ENCODE assay signal across 8 cellular contexts in genomic region chr11:116927163-116927772, GRCh38.
DNase-seq lines count a peak whose midpoint lies in the region; ATAC-seq and TF ChIP-seq lines count a peak whose summit lies in the region.

No MANE protein-coding gene starts in this region.

- peaks cover 4% of the 10 kb centered on the region for H3K36me3 Mint-ChIP-seq in T-helper 17 cell (ENCODE audit: low read depth)

- in situ Hi-C loops in HAP-1 (cut with MboI; ENCODE audit: low sequenced_read_pairs): no loop called here

- H3K27ac Mint-ChIP-seq in T-helper 17 cell: peak overlapping the region; percentile 97

- H3K9me3 ChIP-seq in HAP-1 (no peaks in the 10 kb centered on the region), T-helper 17 cell (ENCODE audit: control insufficient read depth, low read length, poor library complexity, severe bottlenecking) (no peaks in the 10 kb centered on the region)

- H3K4me1 Mint-ChIP-seq in T-helper 17 cell: peaks cover 55% of the 10 kb centered on the region

- peak; percentile 9 to 35 for DNase-seq in HAP-1 (ENCODE audit: low spot score in 2 of 2)
- peak in 1 of 3 donors; percentile 8 for DNase-seq in T-helper 17 cell
- DNase-seq in effector CD4-positive, alpha-beta T cell: peak; percentile 20
- peak; percentile 25 for DNase-seq in stimulated activated CD8-positive, alpha-beta memory T cell treated with anti-CD3 and anti-CD28 coated beads, Interleukin-12 subunit alpha, Interleukin-12 subunit beta, amount 100 ng/mL, for 1 hour (ENCODE audit: low read depth)
- DNase-seq in omental fat pad (ENCODE audit: low spot score): no peak
- no peak for DNase-seq in DMS153 (lab: John Stamatoyannopoulos, UW)
- DNase-seq in posterior cingulate gyrus: no peak

- no peak overlapping the region for H3K4me3 ChIP-seq in HAP-1

- 0 out of 2 replicates have a peak, but pooled peaks cover 3% of the 10 kb centered on the region for H3K36me3 ChIP-seq in HAP-1 (replicated peaks)

- H3K27me3 Mint-ChIP-seq in T-helper 17 cell: no peaks in the 10 kb centered on the region

- ATAC-seq in T-helper 17 cell (peak; percentile 12), omental fat pad (ENCODE audit: low FRiP score) (no peak), GM18519 (IDR thresholded peaks at IDR 0.05; ENCODE audit: low FRiP score, unreplicated experiment) (no peak)

- H3K4me1 ChIP-seq in HAP-1: no peaks in the 10 kb centered on the region

- peak in 1 of 3 donors; percentile 14 for TF ChIP-seq CTCF in omental fat pad (IDR thresholded peaks at IDR 0.05)

- H3K27me3 ChIP-seq in HAP-1 (ENCODE audit: low read depth): no peaks in the 10 kb centered on the region

- peak overlapping the region; percentile 36 for H3K4me3 Mint-ChIP-seq in T-helper 17 cell

- intact Hi-C loops in posterior cingulate gyrus (cut with DNase I): no loop called here

Comparison
In these comparisons a context has a peak if more than half of its experiments do, and no peak if none do; other contexts are left out.
1. DNase-seq: peak in HAP-1 (2 of 2), effector CD4-positive, alpha-beta T cell (single experiment) and stimulated activated CD8-positive, alpha-beta memory T cell treated with anti-CD3 and anti-CD28 coated beads, Interleukin-12 subunit alpha, Interleukin-12 subunit beta, amount 100 ng/mL, for 1 hour (single experiment); none in omental fat pad (single experiment), DMS153 (single experiment) and posterior cingulate gyrus (0 of 10).